In the genomic region with DNA sequence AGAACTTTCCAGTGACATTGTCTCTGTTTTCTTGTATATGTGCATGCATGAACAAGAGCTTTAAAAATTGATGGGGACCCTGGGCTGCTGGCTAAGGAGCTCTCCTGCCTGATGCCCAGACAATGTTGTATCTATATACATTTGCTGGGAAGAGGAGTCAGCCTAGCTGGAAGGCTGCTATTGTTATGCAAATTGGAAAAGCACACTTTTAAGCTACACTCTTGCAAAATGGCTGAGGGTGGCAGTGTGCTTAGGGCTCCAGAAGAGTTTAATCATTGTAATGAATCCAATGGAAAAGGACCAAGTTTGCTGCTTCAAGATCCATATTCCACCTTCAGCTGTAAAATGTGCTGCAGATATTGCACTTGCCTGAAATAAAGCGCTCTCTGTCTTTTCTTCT, we compare ENCODE assay signal across 23 cellular contexts.
DNase-seq lines count a peak whose midpoint lies in the region; ATAC-seq and TF ChIP-seq lines count a peak whose summit lies in the region.
"Had no signal": no experiment of that assay in that cellular context is flagged by ENCODE, and none has a peak within 500 bp of the region (broad histone marks: within the 10 kb centered on the region; RNA-seq: fewer than 3 reads in every experiment).

No MANE protein-coding gene starts in this region.

- no peak overlapping the region for H4K5ac ChIP-seq in H9 (ENCODE audit: insufficient read length, low read depth, low read length)

- ATAC-seq in esophagus mucosa, result no peak
- no peak for ATAC-seq in activated naive CD8-positive, alpha-beta T cell treated with anti-CD3 and anti-CD28 coated beads, Interleukin-2, amount 50 U/mL, for 24 hours
- ATAC-seq: CD8-positive, alpha-beta T cell; effector memory CD8-positive, alpha-beta T cell; stimulated activated naive CD8-positive, alpha-beta T cell treated with anti-CD3 and anti-CD28 coated beads, Interleukin-15, amount 100 ng/mL, for 72 hours had no signal

- H3K23me2 ChIP-seq in H9 (ENCODE audit: insufficient read length, low read depth, low read length, poor library complexity, severe bottlenecking), result no peaks in the 10 kb centered on the region

- intact Hi-C loops in colonic mucosa (cut with DNase I), result no loop called here

- H3K14ac ChIP-seq in H9 (ENCODE audit: insufficient read depth, low read length), result no peak overlapping the region

- H3K79me1 ChIP-seq in H9 (ENCODE audit: insufficient read depth, low read depth, low read length, poor library complexity, severe bottlenecking), result no peaks in the 10 kb centered on the region

- H3K4me2 ChIP-seq in H9 (ENCODE audit: insufficient read depth, insufficient read length, low read length), result peak overlapping the region; percentile 44

- no peak overlapping the region for H2BK20ac ChIP-seq in H9 (ENCODE audit: low read depth, low read length, poor library complexity, severe bottlenecking)

- H3K18ac ChIP-seq in H9 (ENCODE audit: insufficient read length, low read depth, low read length), result no peak overlapping the region

- no peak overlapping the region for H3K23ac ChIP-seq in H9 (ENCODE audit: insufficient read length, low read depth, low read length)

- H3K27ac Mint-ChIP-seq in H9, result peak overlapping the region; percentile 91 to 98 (median 92); a peak in 6 of 7 replicates
- no peak overlapping the region for H3K27ac Mint-ChIP-seq in activated naive CD8-positive, alpha-beta T cell treated with anti-CD3 and anti-CD28 coated beads, Interleukin-2, amount 50 U/mL, for 24 hours
- H3K27ac Mint-ChIP-seq: activated CD4-positive, alpha-beta T cell treated with anti-CD3 and anti-CD28 coated beads, Interleukin-2, amount 10 ng/mL, durations not matched to agents 7 days and 5 days; CD8-positive, alpha-beta T cell; effector memory CD8-positive, alpha-beta T cell; T-helper 2 cell treated with Interferon-gamma antibody and Interleukin-4, amounts not matched to agents 5 μg/mL and 100 μg/mL, for 36 hours had no signal

- H3K27me3 ChIP-seq in H9 (ENCODE audit: insufficient read depth, low read length) (no peaks in the 10 kb centered on the region), colonic mucosa (no peaks in the 10 kb centered on the region)
- H3K27me3 ChIP-seq: breast epithelium, sigmoid colon, thyroid gland had no signal

- no peak overlapping the region for H2BK15ac ChIP-seq in H9 (ENCODE audit: low read depth, low read length)

- no peak overlapping the region for H2AK5ac ChIP-seq in H9 (ENCODE audit: insufficient read length, low read length)

- 0 out of 2 replicates have a peak overlapping the region, but pooled peaks have one; percentile 9 for H3K4me3 ChIP-seq in iPS-18c (ENCODE audit: insufficient read depth, low read depth, low read length)
- H3K4me3 ChIP-seq in colonic mucosa, result no peak overlapping the region
- H3K4me3 ChIP-seq: breast epithelium, lung, sigmoid colon, thyroid gland had no signal

- H3K36me3 Mint-ChIP-seq in H9 (ENCODE audit: insufficient read depth in 1 of 3, low read depth in 3 of 3), result peaks cover 0 to 6% (median 2%) of the 10 kb centered on the region in 3 experiments; a peak in 2 of 7 replicates
- H3K36me3 Mint-ChIP-seq in activated naive CD8-positive, alpha-beta T cell treated with anti-CD3 and anti-CD28 coated beads, Interleukin-2, amount 50 U/mL, for 24 hours (ENCODE audit: low read depth), result peaks cover 33% of the 10 kb centered on the region

- H3K9ac ChIP-seq in H9 (ENCODE audit: extremely low read depth, insufficient read length, low read length) (no peak overlapping the region), colonic mucosa (ENCODE audit: low read depth in 2 of 2, low read length in 2 of 2) (no peak overlapping the region)

- H3K27ac ChIP-seq in H9 (ENCODE audit: insufficient read length, low read depth, low read length) (peak overlapping the region; percentile 67), VCaP (peak overlapping the region; percentile 41), colonic mucosa (no peak overlapping the region)
- H3K27ac ChIP-seq: breast epithelium, sigmoid colon, thyroid gland had no signal

- H2BK12ac ChIP-seq in H9 (ENCODE audit: insufficient read length, low read depth, low read length), result no peak overlapping the region

- H3K4me1 ChIP-seq in H9 (ENCODE audit: insufficient read depth, low read length) (peaks cover 13% of the 10 kb centered on the region; the same call in 1 of the 2 replicates), colonic mucosa (no peaks in the 10 kb centered on the region)
- H3K4me1 ChIP-seq: breast epithelium had no signal

- no peak overlapping the region for H3K56ac ChIP-seq in H9 (ENCODE audit: insufficient read length, low read depth, low read length)

- H3K9me3 ChIP-seq in H9 (ENCODE audit: control insufficient read depth, low read depth, low read length) (no peaks in the 10 kb centered on the region), iPS-18c (ENCODE audit: control insufficient read depth, insufficient read depth, low read length) (no peaks in the 10 kb centered on the region), colonic mucosa (no peaks in the 10 kb centered on the region)
- H3K9me3 ChIP-seq: breast epithelium, sigmoid colon, thyroid gland had no signal

- no CpG with 5 or more reads among the region's 1 CpG for WGBS in H9 (ENCODE audit: extremely low coverage, insufficient read length, low lambda C conversion rate)

- DNase-seq in DMS53 (lab: John Stamatoyannopoulos, UW) (peak; percentile 70), H9 (peak; percentile 59), colonic mucosa (no peak)
- DNase-seq in activated naive CD8-positive, alpha-beta T cell treated with anti-CD3 and anti-CD28 coated beads, Interleukin-2, amount 50 U/mL, for 24 hours, result no peak
- DNase-seq: activated CD4-positive, alpha-beta T cell treated with anti-CD3 and anti-CD28 coated beads, Interleukin-2, amount 10 ng/mL, durations not matched to agents 7 days and 5 days; activated naive CD4-positive, alpha-beta T cell treated with Interleukin-2 at 50 U/mL for 16 hours; activated T-cell treated with anti-CD3 and anti-CD28 coated beads, Interleukin-2, amount 50 U/mL, for 48 hours; amniotic stem cell; CD8-positive, alpha-beta T cell; DMS79; effector memory CD8-positive, alpha-beta T cell; NCI-H1048; NCI-H2029; NCI-H524 treated with DMSO at 0.1 percent for 48 hours; sigmoid colon; stimulated activated naive CD8-positive, alpha-beta T cell treated with anti-CD3 and anti-CD28 coated beads, Interleukin-15, amount 100 ng/mL, for 72 hours; thyroid gland had no signal

- H3K27me3 Mint-ChIP-seq in H9 (ENCODE audit: low read depth), result no peaks in the 10 kb centered on the region
- H3K27me3 Mint-ChIP-seq in activated naive CD8-positive, alpha-beta T cell treated with anti-CD3 and anti-CD28 coated beads, Interleukin-2, amount 50 U/mL, for 24 hours, result no peaks in the 10 kb centered on the region
- H3K27me3 Mint-ChIP-seq: activated CD4-positive, alpha-beta T cell treated with anti-CD3 and anti-CD28 coated beads, Interleukin-2, amount 10 ng/mL, durations not matched to agents 7 days and 5 days; effector memory CD8-positive, alpha-beta T cell; stimulated activated naive CD8-positive, alpha-beta T cell treated with anti-CD3 and anti-CD28 coated beads, Interleukin-15, amount 100 ng/mL, for 72 hours had no signal

- no peak overlapping the region for H2AFZ ChIP-seq in H9 (ENCODE audit: low read length)

- no peak overlapping the region for H2BK5ac ChIP-seq in H9 (ENCODE audit: insufficient read length, low read length)

- peaks cover 47 to 59% of the 10 kb centered on the region in 2 experiments for H3K4me1 Mint-ChIP-seq in H9
- peaks cover 57% of the 10 kb centered on the region for H3K4me1 Mint-ChIP-seq in activated naive CD8-positive, alpha-beta T cell treated with anti-CD3 and anti-CD28 coated beads, Interleukin-2, amount 50 U/mL, for 24 hours

- TF ChIP-seq CTCF in H9 (conservative IDR thresholded peaks at IDR 0.05) (0 out of 3 replicates have a peak, but pooled peaks have one; percentile 9), VCaP (conservative IDR thresholded peaks at IDR 0.05) (no peak), colonic mucosa (IDR thresholded peaks at IDR 0.05) (no peak)

- no peak overlapping the region for H3K4ac ChIP-seq in H9 (ENCODE audit: low read depth, low read length)

- H3T11ph ChIP-seq in H9 (ENCODE audit: low read length), result no peak overlapping the region

- H4K8ac ChIP-seq in H9 (replicated peaks; ENCODE audit: insufficient read length, low read depth, low read length), result no peak overlapping the region

- H3K36me3 ChIP-seq in colonic mucosa, result no peaks in the 10 kb centered on the region
- H3K36me3 ChIP-seq: breast epithelium, sigmoid colon, thyroid gland had no signal

- no peaks in the 10 kb centered on the region for H4K20me1 ChIP-seq in H9 (ENCODE audit: control insufficient read depth, insufficient read depth, insufficient read length)

- no peaks in the 10 kb centered on the region for H3K79me2 ChIP-seq in H9 (ENCODE audit: insufficient read depth, low read length)

- peak overlapping the region; percentile 43 to 64 for H3K4me3 Mint-ChIP-seq in H9
- H3K4me3 Mint-ChIP-seq in activated naive CD8-positive, alpha-beta T cell treated with anti-CD3 and anti-CD28 coated beads, Interleukin-2, amount 50 U/mL, for 24 hours, result no peak overlapping the region
- H3K4me3 Mint-ChIP-seq: activated CD4-positive, alpha-beta T cell treated with anti-CD3 and anti-CD28 coated beads, Interleukin-2, amount 10 ng/mL, durations not matched to agents 7 days and 5 days; CD8-positive, alpha-beta T cell; effector memory CD8-positive, alpha-beta T cell; stimulated activated naive CD8-positive, alpha-beta T cell treated with anti-CD3 and anti-CD28 coated beads, Interleukin-15, amount 100 ng/mL, for 72 hours; T-helper 2 cell treated with Interferon-gamma antibody and Interleukin-4, amounts not matched to agents 5 μg/mL and 100 μg/mL, for 36 hours had no signal

- H2BK120ac ChIP-seq in H9 (ENCODE audit: low read depth, low read length, poor library complexity, severe bottlenecking), result no peak overlapping the region

- H4K91ac ChIP-seq in H9 (ENCODE audit: insufficient read length, low read depth, low read length), result no peak overlapping the region

- peaks cover 0 to 3% of the 10 kb centered on the region in 2 experiments; a peak in 2 of 5 replicates for H3K9me3 Mint-ChIP-seq in H9
- peaks cover 12% of the 10 kb centered on the region for H3K9me3 Mint-ChIP-seq in activated naive CD8-positive, alpha-beta T cell treated with anti-CD3 and anti-CD28 coated beads, Interleukin-2, amount 50 U/mL, for 24 hours
- H3K9me3 Mint-ChIP-seq: effector memory CD8-positive, alpha-beta T cell had no signal

Comparison
In these comparisons a context has a peak if more than half of its experiments do, and no peak if none do; other contexts are left out.
1. DNase-seq: peak in DMS53 (single experiment) and H9 (single experiment); none in colonic mucosa (single experiment) and activated naive CD8-positive, alpha-beta T cell treated with anti-CD3 and anti-CD28 coated beads, Interleukin-2, amount 50 U/mL, for 24 hours (single experiment).